Comparison of ENCODE assay signal across 21 cellular contexts in genomic region chr5:122236270-122236669, GRCh38.
"Had no signal": no experiment of that assay in that cellular context is flagged by ENCODE, and none has a peak within 500 bp of the region (broad histone marks: within the 10 kb centered on the region; RNA-seq: fewer than 3 reads in every experiment).

No MANE protein-coding gene starts in this region.

- H3K27ac Mint-ChIP-seq: activated naive CD4-positive, alpha-beta T cell treated with anti-CD3 and anti-CD28 coated beads, Interleukin-2, amount 10 ng/mL, durations not matched to agents 7 days and 5 days; activated T-helper 17 cell treated with anti-CD3 and anti-CD28 coated beads, Interleukin-2, amount 50 U/mL, for 72 hours; immature natural killer cell; memory B cell; nephron; stimulated activated naive B cell treated with anti-CD40 and anti-IgM and Interleukin-4, amounts not matched to agents 10 μg/mL and 1 μg/mL and 100 μg/mL, for 72 hours; T-helper 1 cell treated with Interleukin-12 subunit alpha and Interleukin-12 subunit beta and Interleukin-4 antibody, amounts not matched to agents 30 μg/mL and 1 μg/mL, for 36 hours had no signal

- DNase-seq: activated CD4-positive, alpha-beta T cell treated with anti-CD3 and anti-CD28 coated beads, Interleukin-2, amount 50 U/mL, for 1 hour; activated CD4-positive, CD25-positive, alpha-beta regulatory T cell; activated naive CD4-positive, alpha-beta T cell treated with anti-CD3 and anti-CD28 coated beads, Interleukin-2, amount 10 ng/mL, durations not matched to agents 7 days and 5 days; activated T-cell treated with anti-CD3 and anti-CD28 coated beads for 4 hours; adrenal gland; cortex of kidney; effector memory CD4-positive, alpha-beta T cell; erythroblast; immature natural killer cell; left lung; sigmoid colon; stimulated activated CD4-positive, alpha-beta T cell treated with anti-CD3 and anti-CD28 coated beads, Interleukin-2, amount 100 ng/mL, for 24 hours; stimulated activated naive B cell treated with anti-CD40 and anti-IgM and Interleukin-4, amounts not matched to agents 10 μg/mL and 1 μg/mL and 100 μg/mL, for 72 hours; transverse colon had no signal

- H3K9me3 ChIP-seq: adrenal gland, left lung, prostate gland, sigmoid colon had no signal

- H3K4me1 ChIP-seq: left lung, prostate gland, transverse colon had no signal

- ATAC-seq: activated T-helper 17 cell treated with anti-CD3 and anti-CD28 coated beads, Interleukin-2, amount 50 U/mL, for 72 hours; left lung; stimulated activated naive B cell treated with anti-CD40 and anti-IgM and Interleukin-4, amounts not matched to agents 10 μg/mL and 1 μg/mL and 100 μg/mL, for 72 hours had no signal

- H3K27me3 Mint-ChIP-seq: activated naive CD4-positive, alpha-beta T cell treated with anti-CD3 and anti-CD28 coated beads, Interleukin-2, amount 10 ng/mL, durations not matched to agents 7 days and 5 days; activated T-helper 17 cell treated with anti-CD3 and anti-CD28 coated beads, Interleukin-2, amount 50 U/mL, for 72 hours; central memory CD8-positive, alpha-beta T cell; memory B cell; stimulated activated naive B cell treated with anti-CD40 and anti-IgM and Interleukin-4, amounts not matched to agents 10 μg/mL and 1 μg/mL and 100 μg/mL, for 72 hours had no signal

- H3K27me3 ChIP-seq: adrenal gland, left lung, sigmoid colon, transverse colon had no signal

- FAIRE-seq: TTC549 had no signal

- H3K27ac ChIP-seq: adrenal gland, left lung, prostate gland, sigmoid colon, transverse colon had no signal

- H3K9me3 Mint-ChIP-seq: activated naive CD4-positive, alpha-beta T cell treated with anti-CD3 and anti-CD28 coated beads, Interleukin-2, amount 10 ng/mL, durations not matched to agents 7 days and 5 days; activated T-helper 17 cell treated with anti-CD3 and anti-CD28 coated beads, Interleukin-2, amount 50 U/mL, for 72 hours; central memory CD8-positive, alpha-beta T cell; T-helper 1 cell treated with Interleukin-12 subunit alpha and Interleukin-12 subunit beta and Interleukin-4 antibody, amounts not matched to agents 30 μg/mL and 1 μg/mL, for 36 hours had no signal

- H3K4me1 Mint-ChIP-seq: activated naive CD4-positive, alpha-beta T cell treated with anti-CD3 and anti-CD28 coated beads, Interleukin-2, amount 10 ng/mL, durations not matched to agents 7 days and 5 days; activated T-helper 17 cell treated with anti-CD3 and anti-CD28 coated beads, Interleukin-2, amount 50 U/mL, for 72 hours; central memory CD8-positive, alpha-beta T cell; immature natural killer cell; memory B cell; nephron; stimulated activated naive B cell treated with anti-CD40 and anti-IgM and Interleukin-4, amounts not matched to agents 10 μg/mL and 1 μg/mL and 100 μg/mL, for 72 hours had no signal

- H3K4me3 Mint-ChIP-seq: activated naive CD4-positive, alpha-beta T cell treated with anti-CD3 and anti-CD28 coated beads, Interleukin-2, amount 10 ng/mL, durations not matched to agents 7 days and 5 days; activated T-helper 17 cell treated with anti-CD3 and anti-CD28 coated beads, Interleukin-2, amount 50 U/mL, for 72 hours; central memory CD8-positive, alpha-beta T cell; immature natural killer cell; memory B cell; nephron; stimulated activated naive B cell treated with anti-CD40 and anti-IgM and Interleukin-4, amounts not matched to agents 10 μg/mL and 1 μg/mL and 100 μg/mL, for 72 hours; T-helper 1 cell treated with Interleukin-12 subunit alpha and Interleukin-12 subunit beta and Interleukin-4 antibody, amounts not matched to agents 30 μg/mL and 1 μg/mL, for 36 hours had no signal

- H3K36me3 ChIP-seq: adrenal gland, left lung, prostate gland, sigmoid colon, transverse colon had no signal

- H3K4me3 ChIP-seq: adrenal gland, left lung, prostate gland, sigmoid colon, transverse colon had no signal

- H3K36me3 Mint-ChIP-seq: activated naive CD4-positive, alpha-beta T cell treated with anti-CD3 and anti-CD28 coated beads, Interleukin-2, amount 10 ng/mL, durations not matched to agents 7 days and 5 days; immature natural killer cell; memory B cell; stimulated activated naive B cell treated with anti-CD40 and anti-IgM and Interleukin-4, amounts not matched to agents 10 μg/mL and 1 μg/mL and 100 μg/mL, for 72 hours had no signal
